ENCODE assay signal across 13 cellular contexts in genomic region chr10:69361303-69361614, GRCh38. TPM values are rescaled to one million over a fixed set of nuclear protein-coding genes. Genes with fewer than 3 reads are reported as not detected.
DNase-seq lines count a peak whose midpoint lies in the region; ATAC-seq and TF ChIP-seq lines count a peak whose summit lies in the region.
"Had no signal": no experiment of that assay in that cellular context is flagged by ENCODE, and none has a peak within 500 bp of the region (broad histone marks: within the 10 kb centered on the region; RNA-seq: fewer than 3 reads in every experiment).

No MANE protein-coding gene starts in this region.

- TF ChIP-seq CTCF in chondrocyte (IDR thresholded peaks at IDR 0.05) = no peak

- no peaks in the 10 kb centered on the region for H3K9me3 Mint-ChIP-seq in chondrocyte (ENCODE audit: low read depth)
- H3K9me3 Mint-ChIP-seq: nephron had no signal

- H3K4me1 ChIP-seq in muscle layer of colon (ENCODE audit: insufficient read depth, low read length) = peaks cover 28% of the 10 kb centered on the region
- peaks cover 5 to 13% of the 10 kb centered on the region in 2 donors for H3K4me1 ChIP-seq in aorta (ENCODE audit: control insufficient read depth in 1 of 2, insufficient read depth in 2 of 2, low read length in 2 of 2)

- no peak overlapping the region for H3K9ac ChIP-seq in muscle layer of colon (ENCODE audit: low read length)

- H3K36me3 ChIP-seq in muscle layer of colon (ENCODE audit: insufficient read depth, low read length) (peaks cover 19% of the 10 kb centered on the region), aorta (ENCODE audit: control insufficient read depth in 1 of 2, insufficient read depth in 2 of 2, low read length in 1 of 2) (no peaks in the 10 kb centered on the region)

- H3K27me3 Mint-ChIP-seq in chondrocyte (ENCODE audit: low read depth) = no peaks in the 10 kb centered on the region

- WGBS in aorta, 2 donors = 70 to 82% methylated on average over 2 of the region's 2 CpGs

- peaks cover 71% of the 10 kb centered on the region for H3K4me1 Mint-ChIP-seq in chondrocyte (ENCODE audit: low read depth)

- no peak overlapping the region for H3K4me3 ChIP-seq in muscle layer of colon (ENCODE audit: low read depth in 1 of 2, low read length in 2 of 2)
- H3K4me3 ChIP-seq in aorta (ENCODE audit: low read length in 2 of 2) = no peak overlapping the region

- H3K9me3 ChIP-seq in muscle layer of colon (ENCODE audit: low read length) (no peaks in the 10 kb centered on the region), aorta (ENCODE audit: control insufficient read depth, low read length) (no peaks in the 10 kb centered on the region)

- H3K36me3 Mint-ChIP-seq in chondrocyte (ENCODE audit: low read depth) = peaks cover under 1% of the 10 kb centered on the region

- intact Hi-C loops in Right ventricle myocardium superior (cut with DNase I) = no loop called here
- intact Hi-C loops in cardiac septum (cut with DNase I) = loop anchor here (2.0 kb wide), 1 partner anchor 42 kb away; no protein-coding TSS in a partner anchor
- intact Hi-C loops in aorta (cut with DNase I) = loop anchor here in 1 of 2 donors (5.0 kb wide), 1 partner anchor 34 kb away; no protein-coding TSS in a partner anchor

- peak overlapping the region; percentile 85 for H3K27ac ChIP-seq in muscle layer of colon (ENCODE audit: low read depth, low read length)
- H3K27ac ChIP-seq in aorta (ENCODE audit: low read depth in 1 of 2, low read length in 2 of 2) = peak overlapping the region; percentile 72 to 98

- no peak for DNase-seq in Right ventricle myocardium superior
- no peak for DNase-seq in cardiac septum (ENCODE audit: low spot score)
- no peak for DNase-seq in chondrocyte (ENCODE audit: low spot score)
- no peak for DNase-seq in aorta
- no peak for DNase-seq in SHP77 treated with DMSO at 0.1 percent for 48 hours (lab: John Stamatoyannopoulos, UW)
- DNase-seq in HuH-7.5 (ENCODE audit: low spot score) = no peak
- DNase-seq in SKM-1 (lab: John Stamatoyannopoulos, UW; ENCODE audit: unreplicated experiment) = no peak
- DNase-seq: activated gamma-delta T cell treated with Interleukin-2 at 50 U/mL for 16 hours; AML-193; NCI-H1105; stimulated activated CD4-positive, alpha-beta T cell treated with anti-CD3 and anti-CD28 coated beads, Interleukin-2, amount 100 ng/mL, for 48 hours had no signal

- H3K27me3 ChIP-seq in muscle layer of colon (ENCODE audit: control insufficient read depth in 1 of 2, insufficient read depth in 2 of 2, low read length in 2 of 2) (no peaks in the 10 kb centered on the region), aorta (ENCODE audit: control insufficient read depth in 1 of 2, insufficient read depth in 2 of 2, low read length in 1 of 2) (no peaks in the 10 kb centered on the region)

- no peak overlapping the region for H3K4me3 Mint-ChIP-seq in chondrocyte (ENCODE audit: unreplicated experiment)
- H3K4me3 Mint-ChIP-seq: nephron had no signal

- peak overlapping the region; percentile 87 for H3K27ac Mint-ChIP-seq in chondrocyte (ENCODE audit: unreplicated experiment)

- ATAC-seq in Right ventricle myocardium superior (ENCODE audit: poor library complexity) = peak; percentile 47
- ATAC-seq in aorta (ENCODE audit: low FRiP score) = no peak

RNA-seq across cellular contexts. Expression of gene TACR2, which starts 55.5 kb away (rescaled TPM):
- total RNA-seq in Right ventricle myocardium superior = 0.24 TPM
- 0.13 TPM for total RNA-seq in cardiac septum
- total RNA-seq in chondrocyte = not detected in 3 replicates
- total RNA-seq in aorta = under 1 TPM in 1 of 2 donors, not detected in 1; 0.49 TPM
- 1 to 10 TPM in 1 of 2 donors, under 1 TPM in 1; 0.31 to 2.5 TPM for polyA plus RNA-seq in aorta
